ENCODE assay signal across 12 cellular contexts in genomic region chr4:151962138-151962845, GRCh38.
A peak's percentile ranks its signal among the peaks of the same experiment; 100 is the strongest.
DNase-seq lines count a peak whose midpoint lies in the region; ATAC-seq and TF ChIP-seq lines count a peak whose summit lies in the region.
"Had no signal": no experiment of that assay in that cellular context is flagged by ENCODE, and none has a peak within 500 bp of the region (broad histone marks: within the 10 kb centered on the region; RNA-seq: fewer than 3 reads in every experiment).

No MANE protein-coding gene starts in this region.

- H3K9me3 ChIP-seq in adipocyte (ENCODE audit: control insufficient read depth, low read length) (no peaks in the 10 kb centered on the region), skeletal muscle tissue (ENCODE audit: control insufficient read depth in 3 of 3, low read length in 3 of 3) (no peaks in the 10 kb centered on the region)

- H3K4me3 ChIP-seq in NB4 (ENCODE audit: low read depth, low read length) (no peak overlapping the region), adipocyte (ENCODE audit: low read length) (peak overlapping the region; percentile 11), fibroblast of the aortic adventitia (ENCODE audit: low read depth, low read length) (no peak overlapping the region), skeletal muscle tissue (ENCODE audit: low read length in 3 of 3) (no peak overlapping the region)

- H3K36me3 Mint-ChIP-seq in stimulated activated naive B cell treated with anti-CD40 and anti-IgM and Interleukin-4, amounts not matched to agents 10 μg/mL and 1 μg/mL and 100 μg/mL, for 72 hours, result no peaks in the 10 kb centered on the region

- H3K36me3 ChIP-seq in adipocyte (ENCODE audit: control insufficient read depth, insufficient read depth, low read length, severe bottlenecking) (no peaks in the 10 kb centered on the region), skeletal muscle tissue (ENCODE audit: control insufficient read depth in 3 of 3, insufficient read depth in 3 of 3, low read length in 3 of 3) (no peaks in the 10 kb centered on the region)

- DNase-seq in NB4 (ENCODE audit: low read depth) (peak; percentile 2), adipocyte (ENCODE audit: low read depth) (no peak), fibroblast of the aortic adventitia (ENCODE audit: low read depth) (peak; percentile 22), NCI-H2196 (lab: John Stamatoyannopoulos, UW; ENCODE audit: unreplicated experiment) (no peak), GM13976 (ENCODE audit: low spot score) (no peak)
- no peak for DNase-seq in stimulated activated naive B cell treated with anti-CD40 and anti-IgM and Interleukin-4, amounts not matched to agents 10 μg/mL and 1 μg/mL and 100 μg/mL, for 72 hours
- DNase-seq: EL, MV-4-11, NCI-H1436, NCI-H345, SHP77 treated with DMSO at 0.1 percent for 48 hours had no signal

- no peak overlapping the region for H3K4me3 Mint-ChIP-seq in stimulated activated naive B cell treated with anti-CD40 and anti-IgM and Interleukin-4, amounts not matched to agents 10 μg/mL and 1 μg/mL and 100 μg/mL, for 72 hours

- H3K27ac Mint-ChIP-seq in stimulated activated naive B cell treated with anti-CD40 and anti-IgM and Interleukin-4, amounts not matched to agents 10 μg/mL and 1 μg/mL and 100 μg/mL, for 72 hours, result no peak overlapping the region

- no peak for TF ChIP-seq CTCF in NB4 (IDR thresholded peaks at IDR 0.05; ENCODE audit: low read depth, low read length)
- TF ChIP-seq CTCF in fibroblast of the aortic adventitia (IDR thresholded peaks at IDR 0.05; ENCODE audit: insufficient read depth, low read length), result no peak
- TF ChIP-seq CTCF in GM13976 (IDR thresholded peaks at IDR 0.05; ENCODE audit: borderline replicate concordance, control extremely low read depth, extremely low read depth, insufficient read depth, missing control alignments), result no peak

- H3K4me1 ChIP-seq in adipocyte (ENCODE audit: control insufficient read depth, insufficient read depth, low read length), result peaks cover 20% of the 10 kb centered on the region
- H3K4me1 ChIP-seq in skeletal muscle tissue (ENCODE audit: control insufficient read depth in 3 of 3, insufficient read depth in 3 of 3, low read length in 3 of 3), result peaks cover 0 to 11% (median 4%) of the 10 kb centered on the region in 3 donors

- in situ Hi-C loops in GM13976 (cut with MboI; ENCODE audit: low sequenced_read_pairs, unreplicated experiment), result no loop called here

- no peaks in the 10 kb centered on the region for H3K4me1 Mint-ChIP-seq in stimulated activated naive B cell treated with anti-CD40 and anti-IgM and Interleukin-4, amounts not matched to agents 10 μg/mL and 1 μg/mL and 100 μg/mL, for 72 hours

- peak overlapping the region; percentile 68 for H3K27ac ChIP-seq in skeletal muscle tissue (ENCODE audit: low read depth, low read length)

- TF ChIP-seq POLR2A in NB4 (IDR thresholded peaks at IDR 0.05; ENCODE audit: extremely low read depth, insufficient read length), result no peak

- no peaks in the 10 kb centered on the region for H3K27me3 Mint-ChIP-seq in stimulated activated naive B cell treated with anti-CD40 and anti-IgM and Interleukin-4, amounts not matched to agents 10 μg/mL and 1 μg/mL and 100 μg/mL, for 72 hours

- H3K9ac ChIP-seq in adipocyte (ENCODE audit: low read length), result no peak overlapping the region
- no peak overlapping the region for H3K9ac ChIP-seq in skeletal muscle tissue (ENCODE audit: low read depth in 1 of 3, low read length in 3 of 3)

- H3K27me3 ChIP-seq in adipocyte (replicated peaks; ENCODE audit: control insufficient read depth, insufficient read depth, low read length) (no peaks in the 10 kb centered on the region), skeletal muscle tissue (ENCODE audit: control insufficient read depth in 3 of 3, insufficient read depth in 3 of 3, low read length in 3 of 3) (peaks cover 0 to 2% (median 0%) of the 10 kb centered on the region in 3 donors)

- H3K9me3 Mint-ChIP-seq in stimulated activated naive B cell treated with anti-CD40 and anti-IgM and Interleukin-4, amounts not matched to agents 10 μg/mL and 1 μg/mL and 100 μg/mL, for 72 hours, result no peaks in the 10 kb centered on the region

- ATAC-seq in stimulated activated naive B cell treated with anti-CD40 and anti-IgM and Interleukin-4, amounts not matched to agents 10 μg/mL and 1 μg/mL and 100 μg/mL, for 72 hours (replicated peaks), result no peak

Comparison
In these comparisons a context has a peak if more than half of its experiments do, and no peak if none do; other contexts are left out.
1. DNase-seq: peak in NB4 (single experiment) and fibroblast of the aortic adventitia (single experiment); none in adipocyte (single experiment), stimulated activated naive B cell treated with anti-CD40 and anti-IgM and Interleukin-4, amounts not matched to agents 10 μg/mL and 1 μg/mL and 100 μg/mL, for 72 hours (single experiment), NCI-H2196 (single experiment) and GM13976 (single experiment).